ENCODE assay signal across 8 cellular contexts in genomic region chrX:103376118-103376978, GRCh38. TPM values are rescaled to one million over a fixed set of nuclear protein-coding genes. Genes with fewer than 3 reads are reported as not detected.
DNase-seq lines count a peak whose midpoint lies in the region; ATAC-seq and TF ChIP-seq lines count a peak whose summit lies in the region.

Gene BEX3 (plus strand): TSS chrX:103376538. CDS start chrX:103377522, 984 bp downstream.

- peaks cover 10% of the 10 kb centered on the region for H3K79me2 ChIP-seq in GM23338 (replicated peaks; ENCODE audit: insufficient read depth)

- H3K9me2 ChIP-seq in GM23338 (ENCODE audit: insufficient read depth) = no peaks in the 10 kb centered on the region

- H3K27me3 ChIP-seq in GM23338 (ENCODE audit: insufficient read depth) = no peaks in the 10 kb centered on the region
- peaks cover 0 to 2% of the 10 kb centered on the region in 2 donors for H3K27me3 ChIP-seq in esophagus (ENCODE audit: control insufficient read depth in 1 of 2, insufficient read depth in 2 of 2, low read length in 2 of 2)

- H3K36me3 ChIP-seq in GM23338 (ENCODE audit: insufficient read depth) (peaks cover 7% of the 10 kb centered on the region; the same call in 1 of the 2 replicates), esophagus (ENCODE audit: control insufficient read depth in 2 of 2, insufficient read depth in 2 of 2, low read length in 1 of 2) (no peaks in the 10 kb centered on the region)

- H3K4me1 Mint-ChIP-seq in GM23338 (peaks cover 10% of the 10 kb centered on the region), mesothelial cell of epicardium (peaks cover 10% of the 10 kb centered on the region)
- H3K4me1 Mint-ChIP-seq in activated T-cell treated with anti-CD3 and anti-CD28 coated beads, Interleukin-2, amount 50 U/mL, for 24 hours (ENCODE audit: low read depth) = peaks cover 8% of the 10 kb centered on the region
- peaks cover 14% of the 10 kb centered on the region for H3K4me1 Mint-ChIP-seq in stimulated activated naive CD8-positive, alpha-beta T cell treated with anti-CD3 and anti-CD28 coated beads, Interleukin-15, amount 100 ng/mL, for 72 hours

- H3K4me3 Mint-ChIP-seq in GM23338 (peak within 1 kb of the TSS; percentile 86), mesothelial cell of epicardium (peak within 1 kb of the TSS; percentile 84)
- peak within 1 kb of the TSS; percentile 76 for H3K4me3 Mint-ChIP-seq in activated T-cell treated with anti-CD3 and anti-CD28 coated beads, Interleukin-2, amount 50 U/mL, for 24 hours
- peak within 1 kb of the TSS; percentile 83 to 85 for H3K4me3 Mint-ChIP-seq in stimulated activated naive CD8-positive, alpha-beta T cell treated with anti-CD3 and anti-CD28 coated beads, Interleukin-15, amount 100 ng/mL, for 72 hours

- H3K27ac Mint-ChIP-seq in GM23338 (peak within 1 kb of the TSS; percentile 98), mesothelial cell of epicardium (peak within 1 kb of the TSS; percentile 97)
- H3K27ac Mint-ChIP-seq in activated T-cell treated with anti-CD3 and anti-CD28 coated beads, Interleukin-2, amount 50 U/mL, for 24 hours = peak within 1 kb of the TSS; percentile 51
- peak within 1 kb of the TSS; percentile 74 to 91 for H3K27ac Mint-ChIP-seq in stimulated activated naive CD8-positive, alpha-beta T cell treated with anti-CD3 and anti-CD28 coated beads, Interleukin-15, amount 100 ng/mL, for 72 hours

- DNase-seq in GM23338 (ENCODE audit: low spot score) (peak; percentile 81), NCI-H510A (lab: John Stamatoyannopoulos, UW) (peak; percentile 59), mesothelial cell of epicardium (ENCODE audit: low spot score in 2 of 2, unreplicated experiment in 2 of 2) (peak; percentile 51 to 69), SKM-1 treated with dmso at 0.1 percent for 144 hours (lab: John Stamatoyannopoulos, UW; ENCODE audit: unreplicated experiment) (no peak)
- DNase-seq in activated T-cell treated with anti-CD3 and anti-CD28 coated beads, Interleukin-2, amount 50 U/mL, for 24 hours = peak; percentile 52
- DNase-seq in stimulated activated naive CD8-positive, alpha-beta T cell treated with anti-CD3 and anti-CD28 coated beads, Interleukin-15, amount 100 ng/mL, for 72 hours = peak; percentile 11 to 38

- peak; percentile 86 for ATAC-seq in GM23338
- ATAC-seq in stimulated activated naive CD8-positive, alpha-beta T cell treated with anti-CD3 and anti-CD28 coated beads, Interleukin-15, amount 100 ng/mL, for 72 hours = peak; percentile 85
- no peak for ATAC-seq in GM19395 (IDR thresholded peaks at IDR 0.05; ENCODE audit: unreplicated experiment)

- H3K9me3 ChIP-seq in esophagus (ENCODE audit: control insufficient read depth in 2 of 2, insufficient read depth in 1 of 2, low read depth in 1 of 2, low read length in 1 of 2) = no peaks in the 10 kb centered on the region

- H3K36me3 Mint-ChIP-seq in GM23338 (ENCODE audit: low read depth) (peaks cover 31% of the 10 kb centered on the region), mesothelial cell of epicardium (peaks cover 6% of the 10 kb centered on the region)
- no peaks in the 10 kb centered on the region for H3K36me3 Mint-ChIP-seq in activated T-cell treated with anti-CD3 and anti-CD28 coated beads, Interleukin-2, amount 50 U/mL, for 24 hours (ENCODE audit: low read depth)

- H3K9me3 Mint-ChIP-seq in GM23338 = no peaks in the 10 kb centered on the region; the same call in 2 of the 3 replicates
- no peaks in the 10 kb centered on the region for H3K9me3 Mint-ChIP-seq in activated T-cell treated with anti-CD3 and anti-CD28 coated beads, Interleukin-2, amount 50 U/mL, for 24 hours
- H3K9me3 Mint-ChIP-seq in mesothelial cell of epicardium = peaks cover 7% of the 10 kb centered on the region
- H3K9me3 Mint-ChIP-seq in stimulated activated naive CD8-positive, alpha-beta T cell treated with anti-CD3 and anti-CD28 coated beads, Interleukin-15, amount 100 ng/mL, for 72 hours = no peaks in the 10 kb centered on the region

- H3K27me3 Mint-ChIP-seq in GM23338 (ENCODE audit: insufficient read depth, low read depth, poor library complexity) = peaks cover 2% of the 10 kb centered on the region
- H3K27me3 Mint-ChIP-seq in activated T-cell treated with anti-CD3 and anti-CD28 coated beads, Interleukin-2, amount 50 U/mL, for 24 hours = peaks cover 27% of the 10 kb centered on the region
- H3K27me3 Mint-ChIP-seq in mesothelial cell of epicardium (ENCODE audit: low read depth) = no peaks in the 10 kb centered on the region
- H3K27me3 Mint-ChIP-seq in stimulated activated naive CD8-positive, alpha-beta T cell treated with anti-CD3 and anti-CD28 coated beads, Interleukin-15, amount 100 ng/mL, for 72 hours = no peaks in the 10 kb centered on the region

- H3K4me2 ChIP-seq in GM23338 = peak within 1 kb of the TSS; percentile 81

- H3K4me3 ChIP-seq in GM23338 = peak within 1 kb of the TSS; percentile 58
- peak within 1 kb of the TSS; percentile 44 to 69 for H3K4me3 ChIP-seq in esophagus (ENCODE audit: low read depth in 1 of 2, low read length in 2 of 2)

- peak within 1 kb of the TSS; percentile 95 for H3K27ac ChIP-seq in GM23338 (ENCODE audit: low read depth)
- H3K27ac ChIP-seq in esophagus (ENCODE audit: low read depth in 2 of 2, low read length in 1 of 2) = peak within 1 kb of the TSS; percentile 53 to 70

- H3F3A ChIP-seq in GM23338 (replicated peaks; ENCODE audit: low read depth) = no peaks in the 10 kb centered on the region

- WGBS in esophagus, 2 donors = 4 to 29% methylated on average over 55 to 59 of the region's 62 CpGs

- H3K4me1 ChIP-seq in GM23338 (ENCODE audit: insufficient read depth) (peaks cover 10% of the 10 kb centered on the region), esophagus (ENCODE audit: control insufficient read depth in 2 of 2, insufficient read depth in 2 of 2, low read length in 1 of 2) (no peaks in the 10 kb centered on the region)

- no peak within 1 kb of the TSS for H2AFZ ChIP-seq in GM23338

- H4K20me1 ChIP-seq in GM23338 (replicated peaks; ENCODE audit: insufficient read depth) = no peaks in the 10 kb centered on the region

- TF ChIP-seq CTCF in GM23338 (conservative IDR thresholded peaks at IDR 0.05; ENCODE audit: low read depth in 2 of 2) (0 out of 4 replicates have a peak, but pooled peaks of 1 of the 2 experiments have one; percentile 4), mesothelial cell of epicardium (IDR thresholded peaks at IDR 0.05; ENCODE audit: unreplicated experiment) (no peak)

TF ChIP-seq in GM23338, 12 proteins besides CTCF, POLR2A, EP300 and RAD21:
- TF ChIP-seq CREB1 (CRISPR knock-in tag; IDR thresholded peaks at IDR 0.05; ENCODE audit: low read depth) (peak; percentile 88), NANOG (IDR thresholded peaks at IDR 0.05; ENCODE audit: borderline replicate concordance) (no peak), POLR2AphosphoS5 (IDR thresholded peaks at IDR 0.05; ENCODE audit: low read depth) (peak; percentile 86)

RNA-seq across cellular contexts. Expression of gene BEX3, which starts in this region (rescaled TPM):
- total RNA-seq in GM23338 (2014; rRNA removed; shearing (Covaris generic)) = 427 and 472 TPM in 2 replicates
- polyA plus RNA-seq in GM23338 (2016; fragmentation: Nextera tagmentation; extraction: Ambion mirVana) = 682 and 714 TPM in 2 replicates
- 10 to 100 TPM; 28.2 to 60.1 TPM for polyA plus RNA-seq in esophagus
- total RNA-seq in mesothelial cell of epicardium = 304 to 314 TPM (median 307 TPM) in 3 replicates

Comparison
In these comparisons a context has a peak if more than half of its experiments do, and no peak if none do; other contexts are left out.
1. RNA of gene BEX3 (polyA plus RNA-seq): 682 to 714 TPM in GM23338; 28.2 to 60.1 TPM in esophagus; every median in the first group is over 10 times any median in the second.
2. Peak in every context shown above with its lines, with median percentiles within 50 percentile points of each other: H3K27ac Mint-ChIP-seq and H3K4me3 Mint-ChIP-seq.